ENCODE assay signal across 1 cellular context in genomic region chr10:11598749-11599396, GRCh38.
TF ChIP-seq lines count a peak whose summit lies in the region.

No MANE protein-coding gene starts in this region.

TF ChIP-seq in SK-N-SH, 30 proteins besides CTCF, POLR2A, EP300 and RAD21 (continued from another document):
- TF ChIP-seq ZBTB33 (IDR thresholded peaks at IDR 0.05; ENCODE audit: borderline replicate concordance, low read depth): no peak
- no peak for TF ChIP-seq TEAD4 (IDR thresholded peaks at IDR 0.05; ENCODE audit: borderline replicate concordance, insufficient read depth)
- TF ChIP-seq GATA2 (CRISPR knock-in tag; IDR thresholded peaks at IDR 0.05): no peak
- TF ChIP-seq FOXJ3 (CRISPR knock-in tag; IDR thresholded peaks at IDR 0.05): no peak
- TF ChIP-seq MAX (IDR thresholded peaks at IDR 0.05; ENCODE audit: low read depth): no peak
